Comparison of ENCODE assay signal across 8 cellular contexts in genomic region chr11:123429851-123430735, GRCh38. TPM values are rescaled to one million over a fixed set of nuclear protein-coding genes. Genes with fewer than 3 reads are reported as not detected.
DNase-seq lines count a peak whose midpoint lies in the region; ATAC-seq and TF ChIP-seq lines count a peak whose summit lies in the region.

GRAMD1B (plus strand) TSS chr11:123430269; CDS start chr11:123430793, 524 bp downstream.

- ATAC-seq in GM21717 (IDR thresholded peaks at IDR 0.05; ENCODE audit: unreplicated experiment) (peak; percentile 46), left lung (peak; percentile 45)
- peak; percentile 78 for ATAC-seq in central memory CD8-positive, alpha-beta T cell (replicated peaks; ENCODE audit: extremely low read depth, poor library complexity, severe bottlenecking)

- peaks cover 26% of the 10 kb centered on the region for H3K4me1 Mint-ChIP-seq in central memory CD8-positive, alpha-beta T cell

- no peaks in the 10 kb centered on the region for H3K9me3 Mint-ChIP-seq in central memory CD8-positive, alpha-beta T cell

- DNase-seq in COR-L47 (lab: John Stamatoyannopoulos, UW) (peak; percentile 73), MV-4-11 (lab: John Stamatoyannopoulos, UW) (peak; percentile 53), left lung (peak; percentile 58 to 89), HK-2 (ENCODE audit: unreplicated experiment) (no peak)
- DNase-seq in activated CD4-positive, CD25-positive, alpha-beta regulatory T cell (lab: John Stamatoyannopoulos, UW) = peak; percentile 19 to 60 (median 40)
- peak; percentile 51 to 65 for DNase-seq in central memory CD8-positive, alpha-beta T cell (ENCODE audit: low spot score in 2 of 2)
- peak; percentile 60 to 61 for DNase-seq in stimulated activated CD4-positive, alpha-beta T cell treated with anti-CD3 and anti-CD28 coated beads, Interleukin-4, amount 100 ng/mL, for 48 hours (ENCODE audit: low read depth in 2 of 2)

- H3K4me3 ChIP-seq in left lung = peak within 1 kb of the TSS; percentile 49 to 65

- peaks cover 9 to 36% of the 10 kb centered on the region in 2 donors for H3K27me3 ChIP-seq in left lung

- H3K9me3 ChIP-seq in left lung = no peaks in the 10 kb centered on the region

- TF ChIP-seq CTCF in left lung (IDR thresholded peaks at IDR 0.05) = no peak

- peaks cover 6% of the 10 kb centered on the region for H3K36me3 Mint-ChIP-seq in central memory CD8-positive, alpha-beta T cell (ENCODE audit: insufficient read depth)

- H3K36me3 ChIP-seq in left lung = no peaks in the 10 kb centered on the region

- intact Hi-C loops in left lung (cut with DNase I) = no loop called here

- peak within 1 kb of the TSS; percentile 81 for H3K4me3 Mint-ChIP-seq in central memory CD8-positive, alpha-beta T cell

- peak within 1 kb of the TSS; percentile 70 to 86 for H3K27ac ChIP-seq in left lung

- peaks cover 18% of the 10 kb centered on the region for H3K27me3 Mint-ChIP-seq in central memory CD8-positive, alpha-beta T cell

- H3K4me1 ChIP-seq in left lung = peaks cover 0 to 29% of the 10 kb centered on the region in 2 donors

- peak within 1 kb of the TSS; percentile 91 for H3K27ac Mint-ChIP-seq in central memory CD8-positive, alpha-beta T cell (ENCODE audit: low read depth)

RNA-seq across cellular contexts. Expression of gene GRAMD1B, which starts in this region (rescaled TPM):
- total RNA-seq in left lung = 1 to 10 TPM; 4.2 to 7.4 TPM
